ENCODE assay signal across 8 cellular contexts in genomic region chr1:33080885-33081553, GRCh38. TPM values are rescaled to one million over a fixed set of nuclear protein-coding genes. Genes with fewer than 3 reads are reported as not detected.
DNase-seq lines count a peak whose midpoint lies in the region; ATAC-seq, FAIRE-seq and TF ChIP-seq lines count a peak whose summit lies in the region.

TSS of gene AZIN2 (plus strand) at chr1:33081153. CDS start at chr1:33082250, 1,097 bp downstream.

- no peak for TF ChIP-seq EP300 in A549 (IDR thresholded peaks at IDR 0.05)

- peak within 1 kb of the TSS; percentile 79 for H3K4me3 Mint-ChIP-seq in WTC11
- peak within 1 kb of the TSS; percentile 72 to 86 (median 82) for H3K4me3 Mint-ChIP-seq in immature natural killer cell

- peak within 1 kb of the TSS; percentile 68 to 92 for H3K27ac ChIP-seq in A549
- peak within 1 kb of the TSS in 1 of 2 donors; percentile 8 for H3K27ac ChIP-seq in small intestine (ENCODE audit: low read depth in 1 of 2, low read length in 1 of 2)

- no peak for TF ChIP-seq RAD21 in A549 (conservative IDR thresholded peaks at IDR 0.05 in 1 of 2, IDR thresholded peaks at IDR 0.05 in 1 of 2)

- TF ChIP-seq CTCF in A549 (IDR thresholded peaks at IDR 0.05): no peak
- no peak for TF ChIP-seq CTCF in WTC11 (IDR thresholded peaks at IDR 0.05)
- TF ChIP-seq CTCF in cardiac fibroblast (IDR thresholded peaks at IDR 0.05; ENCODE audit: low read depth, low read length): no peak

- no peaks in the 10 kb centered on the region for H3K36me3 ChIP-seq in small intestine (ENCODE audit: control insufficient read depth in 2 of 2, insufficient read depth in 2 of 2, low read length in 2 of 2)

- no peak within 1 kb of the TSS for H3K27ac Mint-ChIP-seq in WTC11
- H3K27ac Mint-ChIP-seq in immature natural killer cell: peak within 1 kb of the TSS in 5 of 6 donors; percentile 16 to 76 (median 57)

- H3K4me2 ChIP-seq in A549: peak within 1 kb of the TSS; percentile 100

- H3K4me1 Mint-ChIP-seq in WTC11: peaks cover 12% of the 10 kb centered on the region
- peaks cover 21 to 23% of the 10 kb centered on the region in 2 donors for H3K4me1 Mint-ChIP-seq in immature natural killer cell

- H3K9me3 ChIP-seq in A549 (no peaks in the 10 kb centered on the region), small intestine (ENCODE audit: control insufficient read depth, low read depth) (no peaks in the 10 kb centered on the region)

- POLR2A ChIA-PET in A549 (lab: Yijun Ruan, JAX): interaction anchor here (0.6 to 1.8 kb wide), 14 partner anchors 8 to 239 kb away, joined by 3 to 11 read pairs (median 4); partner anchors contain the start of gene RNF19B
- POLR2A ChIA-PET in WTC11 (lab: Charles Lee): interaction anchor here (1.0 to 1.2 kb wide), 2 partner anchors 145 to 156 kb away, joined by 4 read pairs; no protein-coding TSS in a partner anchor

- H3K9me3 Mint-ChIP-seq in WTC11: peaks cover 3% of the 10 kb centered on the region; the same call in 1 of the 2 replicates
- H3K9me3 Mint-ChIP-seq in immature natural killer cell: no peaks in the 10 kb centered on the region

- DNase-seq in A549 (ENCODE audit: low read depth in 1 of 2, low spot score in 1 of 2) (peak; percentile 89), NCI-H2171 (lab: John Stamatoyannopoulos, UW) (peak; percentile 92), WTC11 (ENCODE audit: low spot score) (peak; percentile 98), cardiac fibroblast (ENCODE audit: low read depth in 2 of 2) (peak; percentile 95 to 96), immature natural killer cell (peak; percentile 92 to 96 (median 95)), small intestine (peak; percentile 92)

- no peaks in the 10 kb centered on the region for H3K27me3 ChIP-seq in small intestine (ENCODE audit: control insufficient read depth in 2 of 2, insufficient read depth in 2 of 2, low read length in 2 of 2)

- 0 out of 3 replicates have a peak, but pooled peaks cover 8% of the 10 kb centered on the region for H3K4me1 ChIP-seq in A549
- H3K4me1 ChIP-seq in small intestine (ENCODE audit: control insufficient read depth in 2 of 2, insufficient read depth in 1 of 2, low read depth in 1 of 2, low read length in 1 of 2): peaks cover 0 to 4% of the 10 kb centered on the region in 2 donors

- TF ChIP-seq POLR2A in A549 (IDR thresholded peaks at IDR 0.05; ENCODE audit: low read length): peak; percentile 87

- H3K4me3 ChIP-seq in A549: peak within 1 kb of the TSS; percentile 65
- peak within 1 kb of the TSS; percentile 73 to 90 for H3K4me3 ChIP-seq in cardiac fibroblast (replicated peaks in 1 of 2; ENCODE audit: low read depth in 2 of 2, low read length in 2 of 2)
- peak within 1 kb of the TSS; percentile 49 to 68 for H3K4me3 ChIP-seq in small intestine (ENCODE audit: low read depth in 1 of 2, low read length in 2 of 2)

- peaks cover 72% of the 10 kb centered on the region for H3K27me3 Mint-ChIP-seq in WTC11 (ENCODE audit: low read depth)
- H3K27me3 Mint-ChIP-seq in immature natural killer cell (ENCODE audit: low read depth in 3 of 3): peaks cover 6 to 12% (median 7%) of the 10 kb centered on the region in 3 donors

- ATAC-seq in A549 (peak; percentile 98 to 100), GM18861 (IDR thresholded peaks at IDR 0.05; ENCODE audit: unreplicated experiment) (peak; percentile 92), HG03097 (IDR thresholded peaks at IDR 0.05; ENCODE audit: low FRiP score, unreplicated experiment) (peak; percentile 92), WTC11 (peak; percentile 97)

- CTCF ChIA-PET in A549 (lab: Yijun Ruan, JAX): interaction anchor here (0.9 to 3.7 kb wide), 6 partner anchors 10 to 194 kb away, joined by 3 to 21 read pairs (median 4); partner anchors contain the start of gene HPCA
- CTCF ChIA-PET in WTC11 (lab: Charles Lee): interaction anchor here (0.5 to 1.8 kb wide), 16 partner anchors 8 to 262 kb away, joined by 3 to 21 read pairs (median 4); partner anchors contain the start of gene HPCA

- FAIRE-seq in A549 (lab: Jason Lieb, UNC) (no peak), small intestine (lab: Jason Lieb, UNC) (no peak)

- H3K36me3 Mint-ChIP-seq in WTC11 (no peaks in the 10 kb centered on the region), immature natural killer cell (no peaks in the 10 kb centered on the region)

- 1% methylated on average over 22 of the region's 52 CpGs for WGBS in A549 (ENCODE audit: missing lambda C conversion rate)
- WGBS in small intestine, 3 donors: 0 to 1% (median 0%) methylated on average over 42 to 52 of the region's 52 CpGs

TF ChIP-seq in A549, 52 proteins besides CTCF, POLR2A, EP300 and RAD21 (continues in another document):
- TF ChIP-seq MYC (IDR thresholded peaks at IDR 0.05; ENCODE audit: borderline replicate concordance, low read length) (no peak), FOXS1 (CRISPR knock-in tag; IDR thresholded peaks at IDR 0.05) (no peak), HES2 (IDR thresholded peaks at IDR 0.05) (no peak), PHF8 (IDR thresholded peaks at IDR 0.05; ENCODE audit: borderline replicate concordance, low read depth) (peak; percentile 72; the same call in 1 of the 2 replicates), TP53 (CRISPR knock-in tag; IDR thresholded peaks at IDR 0.05) (no peak), HMGXB4 (CRISPR knock-in tag; IDR thresholded peaks at IDR 0.05; ENCODE audit: borderline replicate concordance) (no peak), NPAS2 (CRISPR knock-in tag; IDR thresholded peaks at IDR 0.05; ENCODE audit: borderline replicate concordance) (no peak), MAX (IDR thresholded peaks at IDR 0.05) (no peak), HEYL (CRISPR knock-in tag; IDR thresholded peaks at IDR 0.05) (no peak)

TF ChIP-seq in WTC11, 78 proteins besides CTCF, POLR2A, EP300 and RAD21:
- peak; percentile 67; the same call in 1 of the 2 replicates for TF ChIP-seq SP1 (CRISPR knock-in tag; conservative IDR thresholded peaks at IDR 0.05)
- TF ChIP-seq NFYB (CRISPR knock-in tag; conservative IDR thresholded peaks at IDR 0.05; ENCODE audit: low read depth): peak; percentile 72
- no peak for TF ChIP-seq ZMAT4 (CRISPR knock-in tag; IDR thresholded peaks at IDR 0.05)
- 0 out of 2 replicates have a peak, but pooled peaks have one; percentile 22 for TF ChIP-seq FOXK1 (CRISPR knock-in tag; IDR thresholded peaks at IDR 0.05)
- peak; percentile 69; the same call in 1 of the 2 replicates for TF ChIP-seq FOXP1 (CRISPR knock-in tag; IDR thresholded peaks at IDR 0.05; ENCODE audit: borderline replicate concordance)
- TF ChIP-seq JAZF1 (CRISPR knock-in tag; IDR thresholded peaks at IDR 0.05): no peak

RNA-seq across cellular contexts. Expression of gene AZIN2, which starts in this region (rescaled TPM):
- 1.7 and 1.9 TPM in 2 replicates for polyA plus RNA-seq in A549 (2011; rRNA removed)
- 1.6 and 2.1 TPM in 2 replicates for polyA plus RNA-seq in A549 (2012; cell fraction: cytosol; rRNA removed)
- polyA plus RNA-seq in A549 (2012; cell fraction: nucleus; rRNA removed): 2.9 and 3.2 TPM in 2 replicates
- 0.83 to 1.6 TPM (median 1.6 TPM) in 3 replicates for polyA plus RNA-seq in A549 (2017; fragmentation: RNase III; extraction: RNeasy Plus Mini Kit Qiagen cat#74134 plus additional on column Dnase treatment)
- 2.2 and 4.8 TPM in 2 replicates for polyA minus RNA-seq in A549 (2011; rRNA and poly(A)+ RNA removed)
- 0.89 to 1.7 TPM (median 1.1 TPM) in 3 replicates for total RNA-seq in WTC11 (2021)
- polyA plus RNA-seq in immature natural killer cell: 1 to 10 TPM; 1.6 to 2.9 (median 1.8) TPM
- polyA plus RNA-seq in small intestine: 1 to 10 TPM in 2 of 3 donors, not detected in 1; 1.1 to 1.6 TPM
